ENCODE assay signal across 20 cellular contexts in the genomic region with DNA sequence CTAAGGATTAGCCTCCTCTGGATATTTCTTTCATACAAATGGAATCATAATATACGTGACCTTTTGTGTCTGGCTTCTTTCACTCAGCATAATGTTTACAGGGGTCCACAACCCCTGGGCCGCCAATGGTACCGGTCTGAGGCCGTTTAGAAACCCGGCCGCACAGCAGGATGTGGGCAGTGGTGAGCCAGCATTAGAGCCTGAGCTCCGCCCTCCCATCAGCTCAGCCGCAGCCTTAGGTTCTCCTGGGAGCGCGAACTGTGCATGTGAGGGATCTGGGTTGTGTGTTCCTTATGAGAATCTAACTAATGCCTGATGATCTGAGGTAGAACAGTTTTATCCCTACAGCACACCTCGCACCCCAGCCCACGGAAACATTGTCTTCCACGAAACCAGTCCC.
DNase-seq lines count a peak whose midpoint lies in the region; ATAC-seq, FAIRE-seq and TF ChIP-seq lines count a peak whose summit lies in the region.
"Had no signal": no experiment of that assay in that cellular context is flagged by ENCODE, and none has a peak within 500 bp of the region (broad histone marks: within the 10 kb centered on the region; RNA-seq: fewer than 3 reads in every experiment).

No MANE protein-coding gene starts in this region.

- H3K79me2 ChIP-seq in K562 (ENCODE audit: control insufficient read depth, insufficient read depth, low read length) (no peaks in the 10 kb centered on the region), osteoblast (ENCODE audit: insufficient read depth, low read length) (no peaks in the 10 kb centered on the region)

- no peak for TF ChIP-seq CTCF in K562 (IDR thresholded peaks at IDR 0.05 in 2 of 3, conservative IDR thresholded peaks at IDR 0.05 in 1 of 3; ENCODE audit: insufficient read depth in 2 of 3, low read depth in 1 of 3, low read length in 3 of 3)
- no peak for TF ChIP-seq CTCF in osteoblast (IDR thresholded peaks at IDR 0.05; ENCODE audit: extremely low read depth, low read depth, low read length)

- no TSS peak for BruUV-seq in K562 (replicated peaks; lab: Mats Ljungman, UMichigan)

- no peak for TF ChIP-seq POLR2A in K562 (conservative IDR thresholded peaks at IDR 0.05)

- H2AFZ ChIP-seq in K562 (ENCODE audit: low read depth, low read length) = no peak overlapping the region
- H2AFZ ChIP-seq in osteoblast (ENCODE audit: low read length) = no peak overlapping the region

- FAIRE-seq in K562 (lab: Jason Lieb, UNC) = no peak
- FAIRE-seq: GM12878, GM19239 had no signal

- H3K4me2 ChIP-seq in K562 (ENCODE audit: insufficient read depth, low read length) (no peak overlapping the region), osteoblast (ENCODE audit: insufficient read depth, low read length) (no peak overlapping the region)

- H3K36me3 ChIP-seq in K562 (ENCODE audit: control insufficient read depth, insufficient read depth, low read length) (no peaks in the 10 kb centered on the region), stomach smooth muscle (ENCODE audit: control insufficient read depth in 2 of 2, insufficient read depth in 2 of 2, low read length in 2 of 2) (no peaks in the 10 kb centered on the region), osteoblast (ENCODE audit: insufficient read depth, low read length) (no peaks in the 10 kb centered on the region)

- peak; percentile 67 for ATAC-seq in K562
- no peak for ATAC-seq in activated T-cell treated with anti-CD3 and anti-CD28 coated beads, Interleukin-2, amount 50 U/mL, for 4 hours
- ATAC-seq: GM12878, HCT116 had no signal

- H3K27me3 ChIP-seq in K562 (ENCODE audit: control insufficient read depth in 2 of 2, insufficient read depth in 2 of 2, low read length in 2 of 2) (peaks cover 16 to 32% of the 10 kb centered on the region in 2 experiments), stomach smooth muscle (ENCODE audit: control insufficient read depth in 1 of 2, insufficient read depth in 2 of 2, low read length in 2 of 2) (no peaks in the 10 kb centered on the region), osteoblast (ENCODE audit: insufficient read depth, low read length) (no peaks in the 10 kb centered on the region)

- DNase-seq in Daoy (ENCODE audit: low read depth) = peak; percentile 81
- peak; percentile 20 for DNase-seq in RPMI7951 (ENCODE audit: low read depth)
- no peak for DNase-seq in K562 (ENCODE audit: extremely low read depth in 1 of 4, low spot score in 3 of 4)
- no peak for DNase-seq in GOT3 (lab: John Stamatoyannopoulos, UW)
- DNase-seq in activated T-cell treated with anti-CD3 and anti-CD28 coated beads, Interleukin-2, amount 50 U/mL, for 4 hours = no peak
- no peak for DNase-seq in NCI-H1105 (lab: John Stamatoyannopoulos, UW)
- DNase-seq in osteoblast (ENCODE audit: insufficient read length, low spot score, missing footprints) = no peak
- DNase-seq: 8988T; C1 segment of cervical spinal cord; Calu3; CD4-positive, alpha-beta memory T cell; COR-L47; DMS53; DMS79 treated with DMSO at 0.1 percent for 48 hours; GDM1; H9 had no signal

- POLR2A ChIA-PET in K562 (lab: Yijun Ruan, JAX) = interaction anchor here (0.6 kb wide), 2 partner anchors 16 to 1077 kb away, joined by 3 to 4 read pairs; no protein-coding TSS in a partner anchor

- H3K27ac ChIP-seq in K562 (ENCODE audit: extremely low read depth, low read depth, low read length) = no peak overlapping the region
- H3K27ac ChIP-seq in stomach smooth muscle (ENCODE audit: low read length) = peak overlapping the region; percentile 11
- no peak overlapping the region for H3K27ac ChIP-seq in osteoblast (ENCODE audit: low read depth, low read length)

- H3K9me3 Mint-ChIP-seq in activated T-cell treated with anti-CD3 and anti-CD28 coated beads, Interleukin-2, amount 50 U/mL, for 4 hours = peaks cover 3% of the 10 kb centered on the region
- H3K9me3 Mint-ChIP-seq: H9 had no signal

- WGBS in K562 (ENCODE audit: insufficient coverage, low coverage, missing lambda C conversion rate) = 0% methylated on average over 13 of the region's 13 CpGs

- CTCF ChIA-PET in K562 (lab: Yijun Ruan, JAX; ENCODE audit: low intra/inter-chr PET ratio) = no interaction called here

- H3K4me3 Mint-ChIP-seq in activated T-cell treated with anti-CD3 and anti-CD28 coated beads, Interleukin-2, amount 50 U/mL, for 4 hours = no peak overlapping the region
- H3K4me3 Mint-ChIP-seq: CD4-positive, alpha-beta memory T cell; H9 had no signal

- H4K20me1 ChIP-seq in K562 (replicated peaks; ENCODE audit: control insufficient read depth, insufficient read depth, low read length) (no peaks in the 10 kb centered on the region; the same call in 1 of the 2 replicates), osteoblast (ENCODE audit: insufficient read depth, low read length) (no peaks in the 10 kb centered on the region)

- H3K4me1 Mint-ChIP-seq in activated T-cell treated with anti-CD3 and anti-CD28 coated beads, Interleukin-2, amount 50 U/mL, for 4 hours (ENCODE audit: low read depth) = no peaks in the 10 kb centered on the region
- H3K4me1 Mint-ChIP-seq: CD4-positive, alpha-beta memory T cell had no signal

- H3K4me3 ChIP-seq in K562 = no peak overlapping the region
- H3K4me3 ChIP-seq in stomach smooth muscle (ENCODE audit: low read length in 2 of 2) = peak overlapping the region in 1 of 2 donors; percentile 17
- H3K4me3 ChIP-seq in osteoblast (ENCODE audit: insufficient read depth, low read length) = no peak overlapping the region
- H3K4me3 ChIP-seq: GM12878 had no signal

- intact Hi-C loops in K562 (cut with micrococcal nuclease) = no loop called here

- H3K9ac ChIP-seq in K562 (ENCODE audit: insufficient read depth in 1 of 2, low read depth in 2 of 2, low read length in 2 of 2) = no peak overlapping the region
- no peak overlapping the region for H3K9ac ChIP-seq in stomach smooth muscle (ENCODE audit: low read length in 2 of 2)

- no peaks in the 10 kb centered on the region for H3K9me1 ChIP-seq in K562 (ENCODE audit: control insufficient read depth, insufficient read depth, low read length)

- H3K4me1 ChIP-seq in K562 (replicated peaks in 1 of 2; ENCODE audit: control insufficient read depth in 2 of 2, insufficient read depth in 2 of 2, low read length in 2 of 2) (no peaks in the 10 kb centered on the region; a peak in 1 of 5 replicates), stomach smooth muscle (ENCODE audit: control insufficient read depth, insufficient read depth, low read length) (peaks cover 11% of the 10 kb centered on the region), osteoblast (ENCODE audit: insufficient read depth, low read length) (no peaks in the 10 kb centered on the region)

- in situ Hi-C loops in K562 (cut with MboI) = no loop called here

- no peak for TF ChIP-seq EP300 in K562 (IDR thresholded peaks at IDR 0.05; ENCODE audit: low read length)

- peaks cover 8% of the 10 kb centered on the region for H3K27me3 Mint-ChIP-seq in activated T-cell treated with anti-CD3 and anti-CD28 coated beads, Interleukin-2, amount 50 U/mL, for 4 hours (ENCODE audit: low read depth)

- H3K9me3 ChIP-seq in K562 (replicated peaks; ENCODE audit: control insufficient read depth, insufficient read depth, low read depth, low read length) = no peaks in the 10 kb centered on the region
- H3K9me3 ChIP-seq in stomach smooth muscle (ENCODE audit: control insufficient read depth in 2 of 2, low read length in 2 of 2) = no peaks in the 10 kb centered on the region
- peaks cover 5% of the 10 kb centered on the region for H3K9me3 ChIP-seq in osteoblast (ENCODE audit: low read depth, low read length)

- H3K36me3 Mint-ChIP-seq in activated T-cell treated with anti-CD3 and anti-CD28 coated beads, Interleukin-2, amount 50 U/mL, for 4 hours (ENCODE audit: insufficient read depth) = no peaks in the 10 kb centered on the region
- H3K36me3 Mint-ChIP-seq: CD4-positive, alpha-beta memory T cell had no signal

- no peak for TF ChIP-seq RAD21 in K562 (CRISPR knock-in tag; conservative IDR thresholded peaks at IDR 0.05 in 1 of 2, IDR thresholded peaks at IDR 0.05 in 1 of 2)

TF ChIP-seq in K562, 482 proteins besides CTCF, POLR2A, EP300 and RAD21:
- no peak for TF ChIP-seq GABPA (tag; conservative IDR thresholded peaks at IDR 0.05; ENCODE audit: low read depth)
- TF ChIP-seq ETV5 (CRISPR knock-in tag; IDR thresholded peaks at IDR 0.05; ENCODE audit: low read depth) = no peak
- no peak for TF ChIP-seq TRIM28 (IDR thresholded peaks at IDR 0.05)
- no peak for TF ChIP-seq TFAM (CRISPR knock-in tag; conservative IDR thresholded peaks at IDR 0.05)
- TF ChIP-seq HLTF (IDR thresholded peaks at IDR 0.05) = no peak
- TF ChIP-seq TCF15 (CRISPR knock-in tag; IDR thresholded peaks at IDR 0.05) = no peak
- TF ChIP-seq, protein P1, sequence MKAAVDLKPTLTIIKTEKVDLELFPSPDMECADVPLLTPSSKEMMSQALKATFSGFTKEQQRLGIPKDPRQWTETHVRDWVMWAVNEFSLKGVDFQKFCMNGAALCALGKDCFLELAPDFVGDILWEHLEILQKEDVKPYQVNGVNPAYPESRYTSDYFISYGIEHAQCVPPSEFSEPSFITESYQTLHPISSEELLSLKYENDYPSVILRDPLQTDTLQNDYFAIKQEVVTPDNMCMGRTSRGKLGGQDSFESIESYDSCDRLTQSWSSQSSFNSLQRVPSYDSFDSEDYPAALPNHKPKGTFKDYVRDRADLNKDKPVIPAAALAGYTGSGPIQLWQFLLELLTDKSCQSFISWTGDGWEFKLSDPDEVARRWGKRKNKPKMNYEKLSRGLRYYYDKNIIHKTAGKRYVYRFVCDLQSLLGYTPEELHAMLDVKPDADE (conservative IDR thresholded peaks at IDR 0.05; ENCODE audit: control insufficient read depth, low read depth, low read length) = no peak
- TF ChIP-seq ZNF668 (CRISPR knock-in tag; IDR thresholded peaks at IDR 0.05) = no peak

Comparison
In these comparisons a context has a peak if more than half of its experiments do, and no peak if none do; other contexts are left out.
1. DNase-seq: peak in Daoy (single experiment) and RPMI7951 (single experiment); none in K562 (0 of 4), GOT3 (single experiment), activated T-cell treated with anti-CD3 and anti-CD28 coated beads, Interleukin-2, amount 50 U/mL, for 4 hours (single experiment), NCI-H1105 (single experiment) and osteoblast (single experiment).